In the genomic region with DNA sequence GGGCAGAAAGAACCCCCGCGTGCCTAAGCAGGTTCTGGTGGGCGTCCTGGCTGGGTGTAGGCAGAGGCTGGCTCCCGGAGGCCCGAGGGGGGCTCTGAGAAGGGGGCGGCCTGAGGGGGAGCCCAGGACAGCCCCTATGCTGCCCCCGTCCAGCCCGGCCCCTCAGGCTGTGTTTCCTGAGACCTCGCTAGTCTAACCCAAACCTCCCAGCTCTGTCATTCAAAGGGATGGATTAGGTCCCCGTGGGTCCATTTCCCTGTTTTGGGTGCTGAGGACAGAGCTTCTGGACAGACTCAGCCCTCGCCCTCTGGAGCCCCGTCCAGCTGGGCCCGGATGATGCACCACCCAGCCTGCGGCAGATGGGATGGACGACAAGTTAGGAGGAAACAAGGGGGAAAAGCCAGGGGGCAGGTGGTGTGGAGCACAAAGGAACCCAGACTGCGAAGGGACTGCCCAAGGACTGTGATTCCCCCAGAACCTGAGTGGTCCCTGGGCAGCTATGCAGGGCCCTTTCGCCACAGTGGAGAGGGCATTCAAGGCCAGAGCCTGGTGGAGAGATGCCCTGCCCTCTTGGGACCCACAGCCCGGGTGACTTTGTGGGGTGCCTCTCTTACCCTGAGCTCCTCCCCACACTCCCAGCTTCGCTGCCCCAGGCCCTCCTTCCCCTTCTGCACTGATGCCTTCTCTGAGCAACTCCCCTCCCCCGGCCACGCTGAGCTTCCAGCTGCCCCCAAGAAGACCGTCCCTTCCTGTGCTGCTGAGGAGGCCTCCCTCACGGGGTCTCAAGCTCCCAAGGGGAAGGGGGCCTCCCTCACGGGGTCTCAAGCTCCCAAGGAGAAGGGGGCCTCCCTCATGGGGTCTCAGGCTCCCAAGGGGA, we compare ENCODE assay signal across 17 cellular contexts. TPM values are rescaled to one million over a fixed set of nuclear protein-coding genes. Genes with fewer than 3 reads are reported as not detected.
DNase-seq lines count a peak whose midpoint lies in the region; ATAC-seq and TF ChIP-seq lines count a peak whose summit lies in the region.
"Had no signal": no experiment of that assay in that cellular context is flagged by ENCODE, and none has a peak within 500 bp of the region (broad histone marks: within the 10 kb centered on the region; RNA-seq: fewer than 3 reads in every experiment).

No MANE protein-coding gene starts in this region.

- H3K27me3 ChIP-seq in left lung (peaks cover 11 to 88% of the 10 kb centered on the region in 2 donors), suprapubic skin (peaks cover 65% of the 10 kb centered on the region)

- CTCF ChIA-PET in HEK293T (lab: Yijun Ruan, JAX), result interaction anchor here (1.5 kb wide), 1 partner anchor 13 kb away, joined by 6 read pairs; no protein-coding TSS in a partner anchor

- H3K4me3 ChIP-seq in left lung (no peak overlapping the region), suprapubic skin (no peak overlapping the region)

- WGBS in suprapubic skin, result 62% methylated on average over 13 of the region's 24 CpGs

- peaks cover 2% of the 10 kb centered on the region for H3K36me3 Mint-ChIP-seq in activated naive CD8-positive, alpha-beta T cell
- no peaks in the 10 kb centered on the region for H3K36me3 Mint-ChIP-seq in activated naive CD8-positive, alpha-beta T cell treated with anti-CD3 and anti-CD28 coated beads, Interleukin-2, amount 50 U/mL, for 24 hours (ENCODE audit: low read depth)

- H3K4me1 ChIP-seq in left lung (peaks cover 0 to 39% of the 10 kb centered on the region in 2 donors), suprapubic skin (peaks cover 44% of the 10 kb centered on the region)

- H3K36me3 ChIP-seq in left lung, result no peaks in the 10 kb centered on the region
- no peaks in the 10 kb centered on the region for H3K36me3 ChIP-seq in suprapubic skin

- H3K27ac ChIP-seq in left lung, result no peak overlapping the region
- no peak overlapping the region for H3K27ac ChIP-seq in suprapubic skin
- H3K27ac ChIP-seq: KMS-11 had no signal

- no peaks in the 10 kb centered on the region for H3K9me3 Mint-ChIP-seq in activated naive CD8-positive, alpha-beta T cell (ENCODE audit: low read depth)
- no peaks in the 10 kb centered on the region for H3K9me3 Mint-ChIP-seq in activated naive CD8-positive, alpha-beta T cell treated with anti-CD3 and anti-CD28 coated beads, Interleukin-2, amount 50 U/mL, for 24 hours

- no peak for TF ChIP-seq POLR2A in suprapubic skin (IDR thresholded peaks at IDR 0.05)

- intact Hi-C loops in left lung (cut with DNase I), result no loop called here

- peaks cover 0 to 5% of the 10 kb centered on the region in 2 donors for H3K9me3 ChIP-seq in left lung
- no peaks in the 10 kb centered on the region for H3K9me3 ChIP-seq in suprapubic skin

- no peak for DNase-seq in activated naive CD8-positive, alpha-beta T cell treated with anti-CD3 and anti-CD28 coated beads, Interleukin-2, amount 50 U/mL, for 24 hours
- DNase-seq in SW480 (ENCODE audit: low spot score) (peak; percentile 21), left lung (peak; percentile 33 to 45), suprapubic skin (ENCODE audit: low spot score in 2 of 2) (peak; percentile 67 to 74), HEK293T (ENCODE audit: extremely low spot score) (no peak), germinal center (ENCODE audit: low spot score) (no peak)
- DNase-seq: activated CD4-positive, CD25-positive, alpha-beta regulatory T cell treated with anti-CD3 and anti-CD28 coated beads, Interleukin-2, amount 50 U/mL, for 72 hours; erythroblast; GOT3; NCI-H1436 treated with DMSO at 0.1 percent for 48 hours; NCI-H446 treated with DMSO at 0.1 percent for 48 hours; stimulated activated CD4-positive, alpha-beta T cell treated with anti-CD3 and anti-CD28 coated beads, Interleukin-4, amount 100 ng/mL, for 24 hours had no signal

- H3K4me3 Mint-ChIP-seq in activated naive CD8-positive, alpha-beta T cell, result peak overlapping the region; percentile 46
- no peak overlapping the region for H3K4me3 Mint-ChIP-seq in activated naive CD8-positive, alpha-beta T cell treated with anti-CD3 and anti-CD28 coated beads, Interleukin-2, amount 50 U/mL, for 24 hours

- H3K4me1 Mint-ChIP-seq in activated naive CD8-positive, alpha-beta T cell (ENCODE audit: low read depth), result peaks cover 7% of the 10 kb centered on the region
- H3K4me1 Mint-ChIP-seq in activated naive CD8-positive, alpha-beta T cell treated with anti-CD3 and anti-CD28 coated beads, Interleukin-2, amount 50 U/mL, for 24 hours, result peaks cover 23% of the 10 kb centered on the region

- H3K27me3 Mint-ChIP-seq in activated naive CD8-positive, alpha-beta T cell, result peaks cover 7% of the 10 kb centered on the region
- peaks cover 35% of the 10 kb centered on the region for H3K27me3 Mint-ChIP-seq in activated naive CD8-positive, alpha-beta T cell treated with anti-CD3 and anti-CD28 coated beads, Interleukin-2, amount 50 U/mL, for 24 hours

- ATAC-seq in activated naive CD8-positive, alpha-beta T cell treated with anti-CD3 and anti-CD28 coated beads, Interleukin-2, amount 50 U/mL, for 24 hours, result no peak
- ATAC-seq in left lung (no peak), HG02763 (IDR thresholded peaks at IDR 0.05; ENCODE audit: unreplicated experiment) (no peak)
- ATAC-seq: left colon; naive thymus-derived CD4-positive, alpha-beta T cell had no signal

- H3K27ac Mint-ChIP-seq in activated naive CD8-positive, alpha-beta T cell, result no peak overlapping the region
- H3K27ac Mint-ChIP-seq in activated naive CD8-positive, alpha-beta T cell treated with anti-CD3 and anti-CD28 coated beads, Interleukin-2, amount 50 U/mL, for 24 hours, result no peak overlapping the region

- TF ChIP-seq EP300 in suprapubic skin (IDR thresholded peaks at IDR 0.05), result no peak

- POLR2A ChIA-PET in HEK293T (lab: Yijun Ruan, JAX), result interaction anchor here (0.9 to 2.5 kb wide), 8 partner anchors 14 to 83 kb away, joined by 3 to 14 read pairs (median 5); a partner anchor contains a TSS

- no peak for TF ChIP-seq CTCF in left lung (IDR thresholded peaks at IDR 0.05)
- TF ChIP-seq CTCF in suprapubic skin (IDR thresholded peaks at IDR 0.05), result no peak

TF ChIP-seq in HEK293T, 16 proteins besides CTCF, POLR2A, EP300 and RAD21:
- TF ChIP-seq CTBP1 (IDR thresholded peaks at IDR 0.05; ENCODE audit: borderline replicate concordance), result no peak
- no peak for TF ChIP-seq TARDBP (IDR thresholded peaks at IDR 0.05)
- no peak for TF ChIP-seq HDGF (IDR thresholded peaks at IDR 0.05; ENCODE audit: borderline replicate concordance)
- no peak for TF ChIP-seq SP1 (IDR thresholded peaks at IDR 0.05)
- TF ChIP-seq, protein P1, sequence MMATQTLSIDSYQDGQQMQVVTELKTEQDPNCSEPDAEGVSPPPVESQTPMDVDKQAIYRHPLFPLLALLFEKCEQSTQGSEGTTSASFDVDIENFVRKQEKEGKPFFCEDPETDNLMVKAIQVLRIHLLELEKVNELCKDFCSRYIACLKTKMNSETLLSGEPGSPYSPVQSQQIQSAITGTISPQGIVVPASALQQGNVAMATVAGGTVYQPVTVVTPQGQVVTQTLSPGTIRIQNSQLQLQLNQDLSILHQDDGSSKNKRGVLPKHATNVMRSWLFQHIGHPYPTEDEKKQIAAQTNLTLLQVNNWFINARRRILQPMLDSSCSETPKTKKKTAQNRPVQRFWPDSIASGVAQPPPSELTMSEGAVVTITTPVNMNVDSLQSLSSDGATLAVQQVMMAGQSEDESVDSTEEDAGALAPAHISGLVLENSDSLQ (IDR thresholded peaks at IDR 0.05), result no peak

RNA-seq across cellular contexts. Expression of a gene that starts 2.8 kb away (rescaled TPM):
- total RNA-seq in left lung, result 10 to 100 TPM; 25.6 to 37.5 TPM
- total RNA-seq in suprapubic skin, result 10 to 100 TPM; 12.7 to 34.8 (median 31.6) TPM

RNA-seq across cellular contexts. Expression of a gene that starts 15.2 kb away (rescaled TPM):
- total RNA-seq in left lung (not detected), suprapubic skin (under 1 TPM; 0.24 to 0.93 (median 0.44) TPM)
- total RNA-seq: naive thymus-derived CD4-positive, alpha-beta T cell had no signal

RNA-seq across cellular contexts. Expression of a gene that starts 16.2 kb away (rescaled TPM):
- total RNA-seq in left lung (10 to 100 TPM; 75.4 to 90.0 TPM), suprapubic skin (10 to 100 TPM in 1 of 4 donors, 1 to 10 TPM in 3; 5.4 to 10.1 (median 7.9) TPM)

RNA-seq across cellular contexts. Expression of a gene that starts 22.8 kb away (rescaled TPM):
- total RNA-seq in left lung, result 100 to 1,000 TPM in 1 of 2 donors, 10 to 100 TPM in 1; 96.8 to 208 TPM
- 10 to 100 TPM; 50.6 to 84.8 (median 71.1) TPM for total RNA-seq in suprapubic skin

RNA-seq across cellular contexts. Expression of a gene that starts 30.8 kb away (rescaled TPM):
- total RNA-seq in left lung, result 1 to 10 TPM; 3.8 to 5.1 TPM
- total RNA-seq in suprapubic skin, result 10 to 100 TPM; 36.1 to 69.0 (median 48.4) TPM

Comparison
In these comparisons a context has a peak if more than half of its experiments do, and no peak if none do; other contexts are left out.
1. DNase-seq: peak in SW480 (single experiment), left lung (2 of 2) and suprapubic skin (2 of 2); none in activated naive CD8-positive, alpha-beta T cell treated with anti-CD3 and anti-CD28 coated beads, Interleukin-2, amount 50 U/mL, for 24 hours (single experiment), HEK293T (single experiment) and germinal center (single experiment).
2. RNA of a gene that starts 16.2 kb away (total RNA-seq): 75.4 to 90.0 TPM in left lung; 5.4 to 10.1 TPM in suprapubic skin; every median in the first group is over 4 times any median in the second.